In genomic region chr18:13470555-13471494, GRCh38 we compare ENCODE assay signal across 13 cellular contexts.
DNase-seq lines count a peak whose midpoint lies in the region; ATAC-seq and TF ChIP-seq lines count a peak whose summit lies in the region.
"Had no signal": no experiment of that assay in that cellular context is flagged by ENCODE, and none has a peak within 500 bp of the region (broad histone marks: within the 10 kb centered on the region; RNA-seq: fewer than 3 reads in every experiment).

No MANE protein-coding gene starts in this region.

- no peak overlapping the region for H3K4me3 ChIP-seq in CD4-positive, CD25-positive, alpha-beta regulatory T cell (ENCODE audit: low read depth, low read length)
- H3K4me3 ChIP-seq in NT2/D1 (ENCODE audit: insufficient read length, low read depth) = no peak overlapping the region

- peak overlapping the region; percentile 33 to 77 (median 38) for H3K4me3 Mint-ChIP-seq in CD4-positive, CD25-positive, alpha-beta regulatory T cell
- H3K4me3 Mint-ChIP-seq: memory B cell had no signal

- H3K36me3 ChIP-seq in CD4-positive, CD25-positive, alpha-beta regulatory T cell (ENCODE audit: control insufficient read depth, insufficient read depth, low read length) = peaks cover 33% of the 10 kb centered on the region
- H3K36me3 ChIP-seq in NT2/D1 (ENCODE audit: insufficient read depth, insufficient read length, low read length) = no peaks in the 10 kb centered on the region

- no peak for ATAC-seq in CD4-positive, CD25-positive, alpha-beta regulatory T cell (ENCODE audit: low read depth in 2 of 2)
- ATAC-seq in left cardiac atrium = peak; percentile 71 to 82
- peak; percentile 46 for ATAC-seq in omental fat pad (ENCODE audit: low FRiP score)
- ATAC-seq in HG03108 (IDR thresholded peaks at IDR 0.05; ENCODE audit: unreplicated experiment) = no peak
- ATAC-seq in GM19035 (IDR thresholded peaks at IDR 0.05; ENCODE audit: unreplicated experiment) = no peak

- no peaks in the 10 kb centered on the region for H3K27me3 Mint-ChIP-seq in CD4-positive, CD25-positive, alpha-beta regulatory T cell
- H3K27me3 Mint-ChIP-seq: memory B cell had no signal

- peak overlapping the region; percentile 32 for H3K9ac ChIP-seq in NT2/D1 (ENCODE audit: insufficient read length, low read depth)

- DNase-seq in CD4-positive, CD25-positive, alpha-beta regulatory T cell = no peak
- DNase-seq in NT2/D1 (ENCODE audit: low read depth, low spot score) (no peak), left cardiac atrium (no peak), omental fat pad (ENCODE audit: low spot score) (no peak), T-helper 9 cell (no peak), kidney glomerular epithelial cell (lab: John Stamatoyannopoulos, UW) (no peak)
- DNase-seq: NCI-H1436, NCI-H524 treated with DMSO at 0.1 percent for 48 hours, RPMI8226 had no signal

- H3K4me1 Mint-ChIP-seq in CD4-positive, CD25-positive, alpha-beta regulatory T cell = peaks cover 22 to 82% (median 53%) of the 10 kb centered on the region in 4 donors

- H3K27ac Mint-ChIP-seq in CD4-positive, CD25-positive, alpha-beta regulatory T cell = peak overlapping the region; percentile 85 to 90 (median 86)
- H3K27ac Mint-ChIP-seq: memory B cell had no signal

- H3K36me3 Mint-ChIP-seq in CD4-positive, CD25-positive, alpha-beta regulatory T cell = peaks cover 32% of the 10 kb centered on the region

- H3K27me3 ChIP-seq in CD4-positive, CD25-positive, alpha-beta regulatory T cell (ENCODE audit: control insufficient read depth, insufficient read depth, low read length) = no peaks in the 10 kb centered on the region
- H3K27me3 ChIP-seq in NT2/D1 (ENCODE audit: insufficient read depth, insufficient read length) = no peaks in the 10 kb centered on the region

- peaks cover 0 to 11% (median 4%) of the 10 kb centered on the region in 7 donors for H3K9me3 Mint-ChIP-seq in CD4-positive, CD25-positive, alpha-beta regulatory T cell

- no peak for TF ChIP-seq CTCF in omental fat pad (IDR thresholded peaks at IDR 0.05)

- intact Hi-C loops in left cardiac atrium (cut with DNase I) = no loop called here

- peaks cover 19% of the 10 kb centered on the region for H3K4me1 ChIP-seq in CD4-positive, CD25-positive, alpha-beta regulatory T cell (ENCODE audit: control insufficient read depth, insufficient read depth, low read length, poor library complexity, severe bottlenecking)
- H3K4me1 ChIP-seq in NT2/D1 (ENCODE audit: insufficient read depth, insufficient read length) = peaks cover 18% of the 10 kb centered on the region

- no peak overlapping the region for H3K27ac ChIP-seq in CD4-positive, CD25-positive, alpha-beta regulatory T cell (ENCODE audit: insufficient read depth, low read length, poor library complexity, severe bottlenecking)
- H3K27ac ChIP-seq: C4-2B had no signal

- no peaks in the 10 kb centered on the region for H3K9me3 ChIP-seq in CD4-positive, CD25-positive, alpha-beta regulatory T cell (ENCODE audit: control insufficient read depth in 2 of 2, low read length in 2 of 2)
- no peaks in the 10 kb centered on the region; the same call in 1 of the 2 replicates for H3K9me3 ChIP-seq in NT2/D1 (ENCODE audit: insufficient read depth, low read length)

Comparison
In these comparisons a context has a peak if more than half of its experiments do, and no peak if none do; other contexts are left out.
1. ATAC-seq: peak in left cardiac atrium (2 of 2) and omental fat pad (single experiment); none in CD4-positive, CD25-positive, alpha-beta regulatory T cell (0 of 2), HG03108 (single experiment) and GM19035 (single experiment).